34 cellular contexts compared by ENCODE assay signal in the genomic region with DNA sequence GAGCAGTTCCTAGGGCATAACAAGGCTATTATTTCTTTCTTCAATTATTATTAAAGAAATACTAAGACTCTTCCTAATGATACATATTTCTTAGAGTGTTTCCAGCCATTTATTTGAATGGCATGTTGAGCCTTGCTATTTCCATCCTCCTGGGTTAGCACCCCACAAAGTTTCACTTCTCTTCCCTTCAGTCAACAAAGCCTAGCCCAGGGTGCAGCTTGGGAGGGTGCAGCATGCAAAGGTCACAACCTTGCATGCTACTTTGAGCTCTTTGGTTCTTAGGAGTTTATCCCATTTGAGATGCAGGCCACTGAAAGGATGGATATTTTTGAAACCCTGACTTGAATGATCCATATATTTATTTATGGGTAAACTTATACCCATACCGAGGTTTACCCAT.
"Had no signal": no experiment of that assay in that cellular context is flagged by ENCODE, and none has a peak within 500 bp of the region (broad histone marks: within the 10 kb centered on the region; RNA-seq: fewer than 3 reads in every experiment).

No MANE protein-coding gene starts in this region.

- H3K36me3 Mint-ChIP-seq: activated naive CD4-positive, alpha-beta T cell treated with anti-CD3 and anti-CD28 coated beads, Interleukin-2, amount 50 U/mL, for 24 hours; activated naive CD8-positive, alpha-beta T cell treated with anti-CD3 and anti-CD28 coated beads for 36 hours had no signal

- H3K27me3 ChIP-seq: adrenal gland, body of pancreas, colonic mucosa, esophagus squamous epithelium, gastroesophageal sphincter had no signal

- H3K27ac ChIP-seq: adrenal gland, body of pancreas, colonic mucosa, epithelial cell of prostate, esophagus squamous epithelium, gastroesophageal sphincter, WERI-Rb-1 had no signal

- H3K27me3 Mint-ChIP-seq: activated B cell treated with CpG ODN at 0.5 μM for 24 hours; activated CD8-positive, alpha-beta T cell treated with anti-CD3 and anti-CD28 coated beads for 36 hours; activated naive CD4-positive, alpha-beta T cell treated with anti-CD3 and anti-CD28 coated beads, Interleukin-2, amount 50 U/mL, for 24 hours; activated naive CD8-positive, alpha-beta T cell treated with anti-CD3 and anti-CD28 coated beads for 36 hours; activated naive CD8-positive, alpha-beta T cell treated with anti-CD3 and anti-CD28 coated beads, Interleukin-2, amount 50 U/mL, for 24 hours; activated T-helper 17 cell treated with anti-CD3 and anti-CD28 coated beads, Interleukin-2, amount 50 U/mL, for 72 hours; T-helper 17 cell had no signal

- H3K9me3 ChIP-seq: adrenal gland, body of pancreas, colonic mucosa, esophagus squamous epithelium had no signal

- FAIRE-seq: endometrium, endothelial cell of umbilical vein had no signal

- H3K36me3 ChIP-seq: adrenal gland, colonic mucosa, esophagus squamous epithelium, gastroesophageal sphincter, WERI-Rb-1 had no signal

- H3K4me3 ChIP-seq: adrenal gland, body of pancreas, colonic mucosa, esophagus squamous epithelium, gastroesophageal sphincter had no signal

- H3K27ac Mint-ChIP-seq: activated B cell treated with CpG ODN at 0.5 μM for 24 hours; activated CD8-positive, alpha-beta T cell treated with anti-CD3 and anti-CD28 coated beads for 36 hours; activated naive CD4-positive, alpha-beta T cell treated with anti-CD3 and anti-CD28 coated beads, Interleukin-2, amount 50 U/mL, for 24 hours; activated naive CD8-positive, alpha-beta T cell treated with anti-CD3 and anti-CD28 coated beads for 36 hours; activated naive CD8-positive, alpha-beta T cell treated with anti-CD3 and anti-CD28 coated beads, Interleukin-2, amount 50 U/mL, for 24 hours; activated T-helper 17 cell treated with anti-CD3 and anti-CD28 coated beads, Interleukin-2, amount 50 U/mL, for 72 hours; T-helper 17 cell; T-helper 2 cell treated with Interferon-gamma antibody and Interleukin-4, amounts not matched to agents 5 μg/mL and 100 μg/mL, for 36 hours had no signal

- H3K9me3 Mint-ChIP-seq: activated B cell treated with CpG ODN at 0.5 μM for 24 hours; activated naive CD8-positive, alpha-beta T cell treated with anti-CD3 and anti-CD28 coated beads, Interleukin-2, amount 50 U/mL, for 24 hours; activated T-cell treated with anti-CD3 and anti-CD28 coated beads, Interleukin-2, amount 50 U/mL, for 4 hours; activated T-helper 17 cell treated with anti-CD3 and anti-CD28 coated beads, Interleukin-2, amount 50 U/mL, for 72 hours; T-helper 2 cell treated with Interferon-gamma antibody and Interleukin-4, amounts not matched to agents 5 μg/mL and 100 μg/mL, for 36 hours had no signal

- H3K4me3 Mint-ChIP-seq: activated B cell treated with CpG ODN at 0.5 μM for 24 hours; activated CD8-positive, alpha-beta T cell treated with anti-CD3 and anti-CD28 coated beads for 36 hours; activated naive CD4-positive, alpha-beta T cell treated with anti-CD3 and anti-CD28 coated beads, Interleukin-2, amount 50 U/mL, for 24 hours; activated naive CD8-positive, alpha-beta T cell treated with anti-CD3 and anti-CD28 coated beads for 36 hours; activated naive CD8-positive, alpha-beta T cell treated with anti-CD3 and anti-CD28 coated beads, Interleukin-2, amount 50 U/mL, for 24 hours; activated T-cell treated with anti-CD3 and anti-CD28 coated beads, Interleukin-2, amount 50 U/mL, for 4 hours; activated T-helper 17 cell treated with anti-CD3 and anti-CD28 coated beads, Interleukin-2, amount 50 U/mL, for 72 hours; T-helper 17 cell; T-helper 2 cell treated with Interferon-gamma antibody and Interleukin-4, amounts not matched to agents 5 μg/mL and 100 μg/mL, for 36 hours had no signal

- H3K4me1 Mint-ChIP-seq: activated B cell treated with CpG ODN at 0.5 μM for 24 hours; activated naive CD4-positive, alpha-beta T cell treated with anti-CD3 and anti-CD28 coated beads, Interleukin-2, amount 50 U/mL, for 24 hours; activated naive CD8-positive, alpha-beta T cell treated with anti-CD3 and anti-CD28 coated beads for 36 hours; activated naive CD8-positive, alpha-beta T cell treated with anti-CD3 and anti-CD28 coated beads, Interleukin-2, amount 50 U/mL, for 24 hours; activated T-helper 17 cell treated with anti-CD3 and anti-CD28 coated beads, Interleukin-2, amount 50 U/mL, for 72 hours; T-helper 17 cell had no signal

- H3K4me1 ChIP-seq: adrenal gland, body of pancreas, colonic mucosa, esophagus squamous epithelium, gastroesophageal sphincter had no signal

- DNase-seq: activated B cell treated with CpG ODN at 0.5 μM for 24 hours; activated CD4-positive, alpha-beta T cell treated with anti-CD3 and anti-CD28 coated beads for 48 hours; activated CD4-positive, alpha-beta T cell treated with anti-CD3 and anti-CD28 coated beads, Interleukin-2, amount 50 U/mL, for 1 hour; activated CD4-positive, alpha-beta T cell treated with anti-CD3 and anti-CD28 coated beads, Interleukin-2, amount 50 U/mL, for 48 hours; activated CD8-positive, alpha-beta memory T cell treated with anti-CD3 and anti-CD28 coated beads for 24 hours; activated CD8-positive, alpha-beta T cell treated with anti-CD3 and anti-CD28 coated beads for 36 hours; activated effector memory CD4-positive, alpha-beta T cell treated with Interleukin-2 at 50 U/mL for 16 hours; activated gamma-delta T cell treated with Interleukin-2 at 50 U/mL for 16 hours; activated naive CD4-positive, alpha-beta T cell treated with Interleukin-2 at 50 U/mL for 16 hours; activated naive CD8-positive, alpha-beta T cell treated with anti-CD3 and anti-CD28 coated beads for 36 hours; activated naive CD8-positive, alpha-beta T cell treated with anti-CD3 and anti-CD28 coated beads, Interleukin-2, amount 50 U/mL, for 24 hours; activated T-cell treated with anti-CD3 and anti-CD28 coated beads, Interleukin-2, amount 50 U/mL, for 4 hours; adrenal gland; amygdala; aorta; body of pancreas; caudate nucleus; cerebellar nuclear complex; colonic mucosa; effector CD8-positive, alpha-beta T cell; esophagus squamous epithelium; foreskin melanocyte; head of caudate nucleus; T-helper 17 cell; T1000; WERI-Rb-1 had no signal

- ATAC-seq: activated CD4-positive, CD25-positive, alpha-beta regulatory T cell treated with anti-CD3 and anti-CD28 coated beads, Interleukin-2, amount 50 U/mL, for 24 hours; activated CD8-positive, alpha-beta T cell treated with anti-CD3 and anti-CD28 coated beads for 36 hours; activated naive CD8-positive, alpha-beta T cell treated with anti-CD3 and anti-CD28 coated beads, Interleukin-2, amount 50 U/mL, for 24 hours; activated T-cell treated with anti-CD3 and anti-CD28 coated beads, Interleukin-2, amount 50 U/mL, for 4 hours; activated T-helper 17 cell treated with anti-CD3 and anti-CD28 coated beads, Interleukin-2, amount 50 U/mL, for 72 hours; body of pancreas; gastroesophageal sphincter; T-helper 17 cell had no signal
